Comparison of ENCODE assay signal across 12 cellular contexts in genomic region chr13:32254916-32255743, GRCh38.
A peak's percentile ranks its signal among the peaks of the same experiment; 100 is the strongest.
DNase-seq lines count a peak whose midpoint lies in the region; ATAC-seq and TF ChIP-seq lines count a peak whose summit lies in the region.
"Had no signal": no experiment of that assay in that cellular context is flagged by ENCODE, and none has a peak within 500 bp of the region (broad histone marks: within the 10 kb centered on the region; RNA-seq: fewer than 3 reads in every experiment).

No MANE protein-coding gene starts in this region.

- intact Hi-C loops in Right ventricle myocardium superior (cut with DNase I) = no loop called here
- intact Hi-C loops in Right ventricle myocardium inferior (cut with DNase I) = no loop called here
- intact Hi-C loops in left ventricle myocardium superior (cut with micrococcal nuclease) = no loop called here
- intact Hi-C loops in psoas muscle (cut with DNase I) = no loop called here

- WGBS in psoas muscle, 3 donors = 57 to 62% (median 61%) methylated on average over 10 of the region's 10 CpGs

- H3K27ac ChIP-seq in psoas muscle = peak overlapping the region; percentile 71
- H3K27ac ChIP-seq: SJSA1 had no signal

- ATAC-seq in Right ventricle myocardium superior (ENCODE audit: poor library complexity) = peak; percentile 3
- ATAC-seq in Right ventricle myocardium inferior = no peak
- ATAC-seq in left ventricle myocardium superior = peak; percentile 3
- no peak for ATAC-seq in psoas muscle
- no peak for ATAC-seq in GM18505 (IDR thresholded peaks at IDR 0.05; ENCODE audit: unreplicated experiment)
- no peak for ATAC-seq in SK-N-SH treated with all-trans-retinoic acid at 6 μM for 48 hours
- no peak for ATAC-seq in HG02623 (IDR thresholded peaks at IDR 0.05; ENCODE audit: unreplicated experiment)

- no peaks in the 10 kb centered on the region for H3K27me3 ChIP-seq in psoas muscle (ENCODE audit: insufficient read depth in 3 of 3, low read length in 2 of 3)
- H3K27me3 ChIP-seq: SJSA1 had no signal

- H3K4me3 ChIP-seq in psoas muscle = peak overlapping the region; percentile 58
- H3K4me3 ChIP-seq: SJSA1 had no signal

- no peaks in the 10 kb centered on the region for H3K9me3 ChIP-seq in psoas muscle
- H3K9me3 ChIP-seq: SJSA1 had no signal

- TF ChIP-seq POLR2A in GM18505 (IDR thresholded peaks at IDR 0.05; ENCODE audit: borderline replicate concordance, extremely low read depth, insufficient read depth, insufficient read length) = no peak

- peaks cover 0 to 21% of the 10 kb centered on the region in 2 donors for H3K36me3 ChIP-seq in psoas muscle (ENCODE audit: insufficient read depth in 1 of 2, low read depth in 1 of 2)
- H3K36me3 ChIP-seq: SJSA1 had no signal

- DNase-seq in Right ventricle myocardium superior (no peak), Right ventricle myocardium inferior (ENCODE audit: missing footprints) (no peak), left ventricle myocardium superior (no peak), psoas muscle (no peak), NCI-H2171 treated with DMSO at 0.1 percent for 48 hours (lab: John Stamatoyannopoulos, UW) (no peak)
- DNase-seq: amygdala, GDM1, NCI-H187 had no signal

- TF ChIP-seq CTCF in psoas muscle (IDR thresholded peaks at IDR 0.05) = no peak

- peaks cover 16% of the 10 kb centered on the region for H3K4me1 ChIP-seq in psoas muscle
- H3K4me1 ChIP-seq: SJSA1 had no signal

TF ChIP-seq in SK-N-SH treated with all-trans-retinoic acid at 6 μM for 48 hours, 23 proteins besides CTCF, POLR2A, EP300 and RAD21:
- TF ChIP-seq ARNTL (CRISPR knock-in tag; IDR thresholded peaks at IDR 0.05; ENCODE audit: borderline replicate concordance, low read depth) (no peak), ZNF70 (CRISPR knock-in tag; IDR thresholded peaks at IDR 0.05) (no peak), TSHZ2 (CRISPR knock-in tag; IDR thresholded peaks at IDR 0.05) (no peak), ZNF565 (CRISPR knock-in tag; conservative IDR thresholded peaks at IDR 0.05; ENCODE audit: low read depth) (no peak), ZC3H10 (CRISPR knock-in tag; IDR thresholded peaks at IDR 0.05) (no peak), ZFP3 (CRISPR knock-in tag; IDR thresholded peaks at IDR 0.05) (no peak), TOX (CRISPR knock-in tag; IDR thresholded peaks at IDR 0.05; ENCODE audit: borderline replicate concordance) (no peak), SNAI2 (CRISPR knock-in tag; IDR thresholded peaks at IDR 0.05) (no peak)

Comparison
In these comparisons a context has a peak if more than half of its experiments do, and no peak if none do; other contexts are left out.
1. ATAC-seq: peak in Right ventricle myocardium superior (single experiment) and left ventricle myocardium superior (single experiment); none in Right ventricle myocardium inferior (single experiment), psoas muscle (0 of 4), GM18505 (single experiment), SK-N-SH treated with all-trans-retinoic acid at 6 μM for 48 hours (single experiment) and HG02623 (single experiment).